ENCODE assay signal across 8 cellular contexts in the genomic region with DNA sequence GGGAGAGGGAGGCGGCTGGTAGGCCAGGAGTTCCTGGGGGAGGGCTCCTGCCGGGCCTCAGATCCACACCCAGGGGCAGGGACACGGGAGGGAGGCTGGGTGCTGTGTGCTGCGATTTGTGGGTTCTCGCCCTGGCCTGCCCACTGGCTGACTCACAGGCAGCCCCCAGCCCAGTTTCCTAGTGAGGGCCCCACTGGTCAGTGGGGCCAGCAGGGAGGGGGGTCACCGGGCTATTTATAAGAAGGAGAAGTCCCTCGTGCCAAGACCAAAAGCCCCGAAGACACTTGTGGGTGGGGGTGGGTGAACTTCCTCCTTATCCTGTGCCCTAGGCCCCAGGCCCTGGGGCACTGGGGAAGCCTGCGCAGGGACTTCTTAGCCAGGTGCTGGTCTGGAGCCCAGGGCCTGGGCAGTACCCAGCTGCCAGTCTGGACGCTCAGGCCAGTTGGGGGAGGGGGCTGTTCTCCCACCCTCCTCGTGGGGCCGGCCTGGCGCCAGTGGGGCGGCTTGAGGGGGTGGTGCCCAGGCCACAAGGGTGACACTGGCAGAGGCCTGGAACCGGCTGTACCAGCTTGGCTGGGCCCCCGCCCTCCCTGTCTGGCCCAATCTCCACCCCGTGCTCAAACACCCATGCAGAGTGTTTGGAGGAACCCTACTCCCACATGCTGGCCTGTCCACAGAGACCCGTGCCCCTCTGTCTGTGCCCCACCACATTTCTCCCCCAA. TPM values are rescaled to one million over a fixed set of nuclear protein-coding genes. Genes with fewer than 3 reads are reported as not detected.
DNase-seq lines count a peak whose midpoint lies in the region; ATAC-seq and TF ChIP-seq lines count a peak whose summit lies in the region.

No MANE protein-coding gene starts in this region.

- H3K4me3 ChIP-seq in GM06990 (replicated peaks; ENCODE audit: low read depth, low read length) (no peak overlapping the region), prostate gland (no peak overlapping the region)

- DNase-seq in GM06990 (ENCODE audit: extremely low read depth, insufficient read length) (peak; percentile 57), RWPE1 (ENCODE audit: low spot score) (peak; percentile 20), glomerular visceral epithelial cell (ENCODE audit: extremely low spot score) (peak; percentile 28), prostate gland (ENCODE audit: low spot score) (peak; percentile 90), NCI-H2081 (lab: John Stamatoyannopoulos, UW) (no peak), NCI-H226 (no peak), HEK293T (ENCODE audit: extremely low spot score) (no peak), natural killer cell (no peak)

- no peaks in the 10 kb centered on the region for H3K27me3 ChIP-seq in GM06990 (replicated peaks; ENCODE audit: control insufficient read depth, insufficient read depth, low read length)
- no peaks in the 10 kb centered on the region for H3K27me3 ChIP-seq in prostate gland (replicated peaks; ENCODE audit: insufficient read depth)

- peak overlapping the region; percentile 100 for H3K27ac ChIP-seq in RWPE1
- peak overlapping the region; percentile 100 for H3K27ac ChIP-seq in prostate gland

- peak; percentile 13 for TF ChIP-seq POLR2A in prostate gland (IDR thresholded peaks at IDR 0.05)

- H3K27ac Mint-ChIP-seq in natural killer cell = no peak overlapping the region

- intact Hi-C loops in prostate gland (cut with DNase I) (no loop called here), natural killer cell (cut with micrococcal nuclease) (loop anchor here (5.0 to 10.0 kb wide), 2 partner anchors 258 to 316 kb away; a partner anchor contains a TSS)

- H3K27me3 Mint-ChIP-seq in natural killer cell (ENCODE audit: low read depth in 2 of 2) = no peaks in the 10 kb centered on the region

- H3K9me3 Mint-ChIP-seq in natural killer cell = no peaks in the 10 kb centered on the region

- POLR2A ChIA-PET in RWPE1 (lab: Yijun Ruan, JAX; ENCODE audit: low non-redundant PET) = no interaction called here
- POLR2A ChIA-PET in HEK293T (lab: Yijun Ruan, JAX) = no interaction called here

- H3K36me3 Mint-ChIP-seq in natural killer cell = no peaks in the 10 kb centered on the region

- ATAC-seq in natural killer cell = no peak

- peaks cover 22 to 33% of the 10 kb centered on the region in 2 donors for H3K4me1 Mint-ChIP-seq in natural killer cell

- peaks cover 67% of the 10 kb centered on the region for H3K4me1 ChIP-seq in prostate gland (replicated peaks)

- H3K9me3 ChIP-seq in prostate gland = no peaks in the 10 kb centered on the region

- TF ChIP-seq CTCF in GM06990 (IDR thresholded peaks at IDR 0.05; ENCODE audit: insufficient read depth, low read length, poor library complexity, severe bottlenecking) (no peak), RWPE1 (conservative IDR thresholded peaks at IDR 0.05; ENCODE audit: low read depth) (no peak), prostate gland (IDR thresholded peaks at IDR 0.05) (peak in 1 of 4 experiments; percentile 2), natural killer cell (IDR thresholded peaks at IDR 0.05) (no peak)

- H3K36me3 ChIP-seq in GM06990 (ENCODE audit: control insufficient read depth, insufficient read depth, low read length) (no peaks in the 10 kb centered on the region), prostate gland (no peaks in the 10 kb centered on the region)

- 25% methylated on average over 17 of the region's 18 CpGs for WGBS in prostate gland

- H3K4me3 Mint-ChIP-seq in natural killer cell = no peak overlapping the region

- CTCF ChIA-PET in RWPE1 (lab: Yijun Ruan, JAX) (interaction anchor here (0.6 to 1.3 kb wide), 2 partner anchors 9 to 62 kb away, joined by 3 to 5 read pairs; no protein-coding TSS in a partner anchor), HEK293T (lab: Yijun Ruan, JAX) (no interaction called here)

TF ChIP-seq in HEK293T, 16 proteins besides CTCF, POLR2A, EP300 and RAD21:
- TF ChIP-seq CTBP1 (IDR thresholded peaks at IDR 0.05; ENCODE audit: borderline replicate concordance) (no peak), ZNF384 (IDR thresholded peaks at IDR 0.05) (no peak), BHLHE40 (IDR thresholded peaks at IDR 0.05; ENCODE audit: borderline replicate concordance) (no peak)
- TF ChIP-seq, protein P1, sequence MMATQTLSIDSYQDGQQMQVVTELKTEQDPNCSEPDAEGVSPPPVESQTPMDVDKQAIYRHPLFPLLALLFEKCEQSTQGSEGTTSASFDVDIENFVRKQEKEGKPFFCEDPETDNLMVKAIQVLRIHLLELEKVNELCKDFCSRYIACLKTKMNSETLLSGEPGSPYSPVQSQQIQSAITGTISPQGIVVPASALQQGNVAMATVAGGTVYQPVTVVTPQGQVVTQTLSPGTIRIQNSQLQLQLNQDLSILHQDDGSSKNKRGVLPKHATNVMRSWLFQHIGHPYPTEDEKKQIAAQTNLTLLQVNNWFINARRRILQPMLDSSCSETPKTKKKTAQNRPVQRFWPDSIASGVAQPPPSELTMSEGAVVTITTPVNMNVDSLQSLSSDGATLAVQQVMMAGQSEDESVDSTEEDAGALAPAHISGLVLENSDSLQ (IDR thresholded peaks at IDR 0.05) = no peak
TF ChIP-seq in HEK293T: peak in this region for 0.

RNA-seq across cellular contexts. Expression of a gene that starts 5.0 kb away (rescaled TPM):
- total RNA-seq in prostate gland (100 to 1,000 TPM; 173 to 290 TPM), natural killer cell (100 to 1,000 TPM; 781 to 903 (median 859) TPM)

RNA-seq across cellular contexts. Expression of a gene that starts 11.0 kb away (rescaled TPM):
- 100 to 1,000 TPM in 1 of 2 donors, 10 to 100 TPM in 1; 49.6 to 126 TPM for total RNA-seq in prostate gland
- total RNA-seq in natural killer cell = 10 to 100 TPM; 13.3 to 15.3 (median 13.9) TPM

RNA-seq across cellular contexts. Expression of a gene that starts 15.3 kb away (rescaled TPM):
- 100 to 1,000 TPM; 256 to 548 TPM for total RNA-seq in prostate gland
- total RNA-seq in natural killer cell = 10 to 100 TPM; 28.8 to 67.1 (median 66.9) TPM

RNA-seq across cellular contexts. Expression of a gene that starts 15.6 kb away (rescaled TPM):
- under 1 TPM in 1 of 2 donors, not detected in 1; 0.91 TPM for total RNA-seq in prostate gland
- 1 to 10 TPM; 1.7 to 2.8 (median 2.2) TPM for total RNA-seq in natural killer cell

RNA-seq across cellular contexts. Expression of a gene that starts 20.1 kb away (rescaled TPM):
- 10 to 100 TPM in 1 of 2 donors, 1 to 10 TPM in 1; 8.7 to 11.5 TPM for total RNA-seq in prostate gland
- 1 to 10 TPM; 6.6 to 8.7 (median 7.4) TPM for total RNA-seq in natural killer cell

Comparison
In these comparisons a context has a peak if more than half of its experiments do, and no peak if none do; other contexts are left out.
1. DNase-seq: peak in GM06990 (single experiment), RWPE1 (single experiment), glomerular visceral epithelial cell (single experiment) and prostate gland (single experiment); none in NCI-H2081 (0 of 2), NCI-H226 (single experiment), HEK293T (single experiment) and natural killer cell (single experiment).